In the genomic region with DNA sequence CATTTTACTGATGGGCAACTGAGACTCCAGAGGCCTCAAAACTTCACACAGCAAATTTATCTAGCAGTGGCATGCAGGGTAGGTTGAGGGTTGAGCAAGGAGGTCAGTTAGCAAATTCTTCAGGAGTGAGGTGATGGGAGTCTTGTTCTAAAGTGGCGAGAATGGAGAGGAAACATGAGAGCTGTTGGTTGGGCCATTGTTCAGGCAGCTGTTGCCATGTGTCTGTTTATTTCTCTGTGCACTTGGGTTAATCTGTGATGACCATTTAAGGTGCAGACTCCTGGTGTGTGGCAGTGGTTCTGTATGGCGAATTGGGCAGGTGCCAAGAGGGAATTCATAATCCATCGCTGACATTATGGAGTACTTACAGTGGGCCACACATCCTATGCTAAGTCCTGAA, we compare ENCODE assay signal across 1 cellular context.
TF ChIP-seq lines count a peak whose summit lies in the region.

No MANE protein-coding gene starts in this region.

TF ChIP-seq in WTC11, 78 proteins besides CTCF, POLR2A, EP300 and RAD21 (continued from another document):
- TF ChIP-seq, protein P1, sequence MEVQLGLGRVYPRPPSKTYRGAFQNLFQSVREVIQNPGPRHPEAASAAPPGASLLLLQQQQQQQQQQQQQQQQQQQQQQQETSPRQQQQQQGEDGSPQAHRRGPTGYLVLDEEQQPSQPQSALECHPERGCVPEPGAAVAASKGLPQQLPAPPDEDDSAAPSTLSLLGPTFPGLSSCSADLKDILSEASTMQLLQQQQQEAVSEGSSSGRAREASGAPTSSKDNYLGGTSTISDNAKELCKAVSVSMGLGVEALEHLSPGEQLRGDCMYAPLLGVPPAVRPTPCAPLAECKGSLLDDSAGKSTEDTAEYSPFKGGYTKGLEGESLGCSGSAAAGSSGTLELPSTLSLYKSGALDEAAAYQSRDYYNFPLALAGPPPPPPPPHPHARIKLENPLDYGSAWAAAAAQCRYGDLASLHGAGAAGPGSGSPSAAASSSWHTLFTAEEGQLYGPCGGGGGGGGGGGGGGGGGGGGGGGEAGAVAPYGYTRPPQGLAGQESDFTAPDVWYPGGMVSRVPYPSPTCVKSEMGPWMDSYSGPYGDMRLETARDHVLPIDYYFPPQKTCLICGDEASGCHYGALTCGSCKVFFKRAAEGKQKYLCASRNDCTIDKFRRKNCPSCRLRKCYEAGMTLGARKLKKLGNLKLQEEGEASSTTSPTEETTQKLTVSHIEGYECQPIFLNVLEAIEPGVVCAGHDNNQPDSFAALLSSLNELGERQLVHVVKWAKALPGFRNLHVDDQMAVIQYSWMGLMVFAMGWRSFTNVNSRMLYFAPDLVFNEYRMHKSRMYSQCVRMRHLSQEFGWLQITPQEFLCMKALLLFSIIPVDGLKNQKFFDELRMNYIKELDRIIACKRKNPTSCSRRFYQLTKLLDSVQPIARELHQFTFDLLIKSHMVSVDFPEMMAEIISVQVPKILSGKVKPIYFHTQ (CRISPR knock-in tag; IDR thresholded peaks at IDR 0.05): no peak
- no peak for TF ChIP-seq RELA (CRISPR knock-in tag; IDR thresholded peaks at IDR 0.05; ENCODE audit: borderline replicate concordance)
- no peak for TF ChIP-seq ZNF317 (CRISPR knock-in tag; IDR thresholded peaks at IDR 0.05; ENCODE audit: borderline replicate concordance, low read depth)
- TF ChIP-seq, protein P2, sequence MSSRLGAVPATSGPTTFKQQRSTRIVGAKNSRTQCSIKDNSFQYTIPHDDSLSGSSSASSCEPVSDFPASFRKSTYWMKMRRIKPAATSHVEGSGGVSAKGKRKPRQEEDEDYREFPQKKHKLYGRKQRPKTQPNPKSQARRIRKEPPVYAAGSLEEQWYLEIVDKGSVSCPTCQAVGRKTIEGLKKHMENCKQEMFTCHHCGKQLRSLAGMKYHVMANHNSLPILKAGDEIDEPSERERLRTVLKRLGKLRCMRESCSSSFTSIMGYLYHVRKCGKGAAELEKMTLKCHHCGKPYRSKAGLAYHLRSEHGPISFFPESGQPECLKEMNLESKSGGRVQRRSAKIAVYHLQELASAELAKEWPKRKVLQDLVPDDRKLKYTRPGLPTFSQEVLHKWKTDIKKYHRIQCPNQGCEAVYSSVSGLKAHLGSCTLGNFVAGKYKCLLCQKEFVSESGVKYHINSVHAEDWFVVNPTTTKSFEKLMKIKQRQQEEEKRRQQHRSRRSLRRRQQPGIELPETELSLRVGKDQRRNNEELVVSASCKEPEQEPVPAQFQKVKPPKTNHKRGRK (CRISPR knock-in tag; IDR thresholded peaks at IDR 0.05; ENCODE audit: borderline replicate concordance): no peak
- TF ChIP-seq ZNF232 (CRISPR knock-in tag; IDR thresholded peaks at IDR 0.05): no peak
- TF ChIP-seq ATF1 (CRISPR knock-in tag; IDR thresholded peaks at IDR 0.05): no peak
- TF ChIP-seq NR1H2 (CRISPR knock-in tag; IDR thresholded peaks at IDR 0.05): no peak
- TF ChIP-seq, protein P3, sequence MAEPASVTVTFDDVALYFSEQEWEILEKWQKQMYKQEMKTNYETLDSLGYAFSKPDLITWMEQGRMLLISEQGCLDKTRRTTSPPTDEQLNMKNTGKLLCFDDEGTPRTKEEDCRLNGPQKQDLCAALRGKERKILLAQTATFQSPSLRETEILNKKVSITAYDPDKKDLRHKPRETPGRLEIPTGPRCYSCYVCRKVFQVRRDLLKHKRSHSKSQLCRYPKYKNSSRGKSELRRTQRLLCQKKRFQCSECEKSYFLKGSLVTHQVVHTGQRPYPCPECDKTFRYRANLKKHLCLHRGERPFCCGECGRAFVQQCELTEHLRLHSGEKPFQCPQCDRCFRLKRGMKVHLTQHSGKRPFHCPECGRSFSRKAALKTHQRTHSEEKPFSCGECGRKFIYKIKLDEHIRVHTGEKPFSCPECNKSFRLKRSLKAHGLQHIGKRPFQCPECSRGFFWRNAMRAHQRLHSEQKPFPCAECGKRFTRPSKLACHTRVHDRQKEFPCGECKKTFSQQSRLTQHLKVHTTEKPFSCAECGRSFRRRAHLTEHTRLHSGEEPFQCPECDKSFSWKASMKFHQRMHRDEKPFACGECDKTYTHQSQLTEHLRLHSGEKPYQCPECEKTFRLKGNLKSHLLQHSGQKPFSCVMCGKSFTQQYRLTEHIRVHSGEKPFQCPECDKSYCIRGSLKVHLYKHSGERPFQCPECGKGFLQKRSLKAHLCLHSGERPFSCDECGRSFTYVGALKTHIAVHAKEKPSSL (CRISPR knock-in tag; conservative IDR thresholded peaks at IDR 0.05): no peak
- TF ChIP-seq USF1 (CRISPR knock-in tag; IDR thresholded peaks at IDR 0.05): no peak
- no peak for TF ChIP-seq TP53 (CRISPR knock-in tag; IDR thresholded peaks at IDR 0.05)
- TF ChIP-seq NFE2L1 (CRISPR knock-in tag; IDR thresholded peaks at IDR 0.05): no peak
